Comparison of ENCODE assay signal across 17 cellular contexts in the genomic region with DNA sequence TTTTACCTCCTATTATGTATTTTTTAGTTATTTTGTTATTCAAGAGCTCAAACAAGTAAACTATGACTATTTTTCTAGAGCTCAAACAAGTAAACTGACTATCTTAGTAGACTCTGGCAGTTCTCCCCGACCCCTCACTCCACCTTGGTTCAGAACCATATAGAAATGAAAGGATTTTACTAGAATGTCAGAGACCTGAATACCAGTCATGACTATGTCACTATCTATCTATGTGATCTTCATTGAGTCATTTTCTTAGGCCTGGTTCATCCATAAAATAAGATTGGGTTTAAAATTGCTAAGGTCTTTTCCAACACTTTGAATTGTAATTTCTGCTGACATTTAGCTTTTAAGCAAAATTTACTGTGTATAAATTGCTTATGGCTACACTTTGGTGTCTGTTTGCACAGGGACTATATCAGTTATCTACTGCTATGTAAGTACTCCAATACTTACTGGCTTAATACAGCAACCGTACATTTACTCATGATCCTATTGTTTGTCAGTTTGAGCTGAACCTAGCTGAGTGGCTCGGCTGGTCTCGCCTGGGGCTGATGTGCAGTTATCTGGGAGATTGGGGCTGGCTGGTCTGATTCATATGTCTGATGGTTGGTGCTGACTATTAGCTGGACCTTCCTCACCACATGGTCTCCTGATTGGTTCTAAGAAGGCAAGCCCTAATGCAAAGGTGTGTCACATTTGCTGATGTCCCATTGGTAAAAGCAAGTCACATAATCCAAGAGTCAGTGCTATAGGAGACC. TPM values are rescaled to one million over a fixed set of nuclear protein-coding genes. Genes with fewer than 3 reads are reported as not detected.
DNase-seq lines count a peak whose midpoint lies in the region; ATAC-seq, FAIRE-seq and TF ChIP-seq lines count a peak whose summit lies in the region.
"Had no signal": no experiment of that assay in that cellular context is flagged by ENCODE, and none has a peak within 500 bp of the region (broad histone marks: within the 10 kb centered on the region; RNA-seq: fewer than 3 reads in every experiment).

No MANE protein-coding gene starts in this region.

- TF ChIP-seq POLR2A in A549 (IDR thresholded peaks at IDR 0.05; ENCODE audit: low read length): no peak

- POLR2A ChIA-PET in A549 (lab: Yijun Ruan, JAX): no interaction called here

- no peaks in the 10 kb centered on the region for H3K27me3 Mint-ChIP-seq in CD4-positive, CD25-positive, alpha-beta regulatory T cell
- H3K27me3 Mint-ChIP-seq in endothelial cell (ENCODE audit: unreplicated experiment): peaks cover 2% of the 10 kb centered on the region
- H3K27me3 Mint-ChIP-seq: activated CD4-positive, alpha-beta T cell treated with anti-CD3 and anti-CD28 coated beads, Interleukin-2, amount 10 ng/mL, durations not matched to agents 7 days and 5 days had no signal

- no peak overlapping the region for H3K4me3 ChIP-seq in A549
- no peak overlapping the region for H3K4me3 ChIP-seq in CD4-positive, CD25-positive, alpha-beta regulatory T cell (ENCODE audit: low read depth, low read length)
- no peak overlapping the region for H3K4me3 ChIP-seq in small intestine (ENCODE audit: low read depth in 1 of 2, low read length in 2 of 2)
- H3K4me3 ChIP-seq: pancreas had no signal

- no peak for TF ChIP-seq EP300 in A549 (IDR thresholded peaks at IDR 0.05)

- H3K9me3 ChIP-seq in A549 (no peaks in the 10 kb centered on the region), small intestine (ENCODE audit: control insufficient read depth, low read depth) (no peaks in the 10 kb centered on the region)
- no peaks in the 10 kb centered on the region for H3K9me3 ChIP-seq in CD4-positive, CD25-positive, alpha-beta regulatory T cell (ENCODE audit: control insufficient read depth in 2 of 2, low read length in 2 of 2)
- H3K9me3 ChIP-seq: pancreas had no signal

- CTCF ChIA-PET in A549 (lab: Yijun Ruan, JAX): interaction anchor here (1.1 to 3.0 kb wide), 2 partner anchors 37 to 64 kb away, joined by 4 to 10 read pairs; no protein-coding TSS in a partner anchor

- H3K27ac ChIP-seq in A549 (no peak overlapping the region), small intestine (ENCODE audit: low read depth in 1 of 2, low read length in 1 of 2) (no peak overlapping the region)
- peak overlapping the region; percentile 15 for H3K27ac ChIP-seq in CD4-positive, CD25-positive, alpha-beta regulatory T cell (ENCODE audit: insufficient read depth, low read length, poor library complexity, severe bottlenecking)
- H3K27ac ChIP-seq: KMS-11, pancreas had no signal

- ATAC-seq in A549: no peak
- no peak for ATAC-seq in CD4-positive, CD25-positive, alpha-beta regulatory T cell (ENCODE audit: low read depth in 2 of 2)
- ATAC-seq: pancreas had no signal

- DNase-seq in A549 (ENCODE audit: low read depth in 1 of 2, low spot score in 1 of 2): no peak
- DNase-seq in CD4-positive, CD25-positive, alpha-beta regulatory T cell: no peak
- peak; percentile 20 for DNase-seq in M059J (ENCODE audit: low read depth)
- no peak for DNase-seq in endothelial cell (ENCODE audit: low spot score)
- DNase-seq in pons (ENCODE audit: low spot score): no peak
- DNase-seq in small intestine: no peak
- DNase-seq in NCI-H446 (lab: John Stamatoyannopoulos, UW): no peak
- DNase-seq: activated CD4-positive, alpha-beta T cell treated with anti-CD3 and anti-CD28 coated beads, Interleukin-2, amount 10 ng/mL, durations not matched to agents 7 days and 5 days; central memory CD4-positive, alpha-beta T cell; effector CD4-positive, alpha-beta T cell; NCI-H1048; NCI-H69; pancreas; stimulated activated CD4-positive, alpha-beta T cell treated with anti-CD3 and anti-CD28 coated beads, Interleukin-4, amount 100 ng/mL, for 1 hour; T-helper 9 cell had no signal

- peaks cover 39% of the 10 kb centered on the region for H3K36me3 ChIP-seq in CD4-positive, CD25-positive, alpha-beta regulatory T cell (ENCODE audit: control insufficient read depth, insufficient read depth, low read length)
- peaks cover 0 to 5% of the 10 kb centered on the region in 2 donors for H3K36me3 ChIP-seq in small intestine (ENCODE audit: control insufficient read depth in 2 of 2, insufficient read depth in 2 of 2, low read length in 2 of 2)

- FAIRE-seq in A549 (lab: Jason Lieb, UNC) (no peak), small intestine (lab: Jason Lieb, UNC) (no peak)
- FAIRE-seq: D721Med, pancreas had no signal

- peaks cover 48 to 92% (median 63%) of the 10 kb centered on the region in 4 donors for H3K4me1 Mint-ChIP-seq in CD4-positive, CD25-positive, alpha-beta regulatory T cell
- peaks cover 56% of the 10 kb centered on the region for H3K4me1 Mint-ChIP-seq in endothelial cell (ENCODE audit: unreplicated experiment)

- TF ChIP-seq CTCF in A549 (IDR thresholded peaks at IDR 0.05): no peak
- TF ChIP-seq CTCF in endothelial cell (IDR thresholded peaks at IDR 0.05; ENCODE audit: unreplicated experiment): no peak

- H3K4me2 ChIP-seq in A549: no peak overlapping the region
- H3K4me2 ChIP-seq: KMS-11 had no signal

- H3K9me3 Mint-ChIP-seq in CD4-positive, CD25-positive, alpha-beta regulatory T cell: no peaks in the 10 kb centered on the region
- H3K9me3 Mint-ChIP-seq in endothelial cell (ENCODE audit: unreplicated experiment): no peaks in the 10 kb centered on the region
- H3K9me3 Mint-ChIP-seq: activated CD4-positive, alpha-beta T cell treated with anti-CD3 and anti-CD28 coated beads, Interleukin-2, amount 10 ng/mL, durations not matched to agents 7 days and 5 days had no signal

- peak overlapping the region; percentile 82 to 94 (median 84) for H3K27ac Mint-ChIP-seq in CD4-positive, CD25-positive, alpha-beta regulatory T cell
- peak overlapping the region; percentile 97 for H3K27ac Mint-ChIP-seq in endothelial cell (ENCODE audit: unreplicated experiment)
- H3K27ac Mint-ChIP-seq: activated CD4-positive, alpha-beta T cell treated with anti-CD3 and anti-CD28 coated beads, Interleukin-2, amount 10 ng/mL, durations not matched to agents 7 days and 5 days had no signal

- H3K4me3 Mint-ChIP-seq in CD4-positive, CD25-positive, alpha-beta regulatory T cell: peak overlapping the region in 3 of 4 donors; percentile 4 to 48 (median 34)
- H3K4me3 Mint-ChIP-seq in endothelial cell (ENCODE audit: unreplicated experiment): no peak overlapping the region
- H3K4me3 Mint-ChIP-seq: activated CD4-positive, alpha-beta T cell treated with anti-CD3 and anti-CD28 coated beads, Interleukin-2, amount 10 ng/mL, durations not matched to agents 7 days and 5 days had no signal

- H3K36me3 Mint-ChIP-seq in CD4-positive, CD25-positive, alpha-beta regulatory T cell: peaks cover 45% of the 10 kb centered on the region
- peaks cover 14% of the 10 kb centered on the region for H3K36me3 Mint-ChIP-seq in endothelial cell (ENCODE audit: low read depth, unreplicated experiment)

- over 99% methylated on average over 4 of the region's 4 CpGs for WGBS in A549 (ENCODE audit: missing lambda C conversion rate)
- WGBS in small intestine, 3 donors: 93 to 98% (median 96%) methylated on average over 4 of the region's 4 CpGs

- H3K27me3 ChIP-seq in CD4-positive, CD25-positive, alpha-beta regulatory T cell (ENCODE audit: control insufficient read depth, insufficient read depth, low read length): no peaks in the 10 kb centered on the region
- no peaks in the 10 kb centered on the region for H3K27me3 ChIP-seq in small intestine (ENCODE audit: control insufficient read depth in 2 of 2, insufficient read depth in 2 of 2, low read length in 2 of 2)
- H3K27me3 ChIP-seq: pancreas had no signal

- no peak for TF ChIP-seq RAD21 in A549 (conservative IDR thresholded peaks at IDR 0.05 in 1 of 2, IDR thresholded peaks at IDR 0.05 in 1 of 2)

- H3K4me1 ChIP-seq in A549: peaks cover 12% of the 10 kb centered on the region; the same call in 2 of the 3 replicates
- H3K4me1 ChIP-seq in CD4-positive, CD25-positive, alpha-beta regulatory T cell (ENCODE audit: control insufficient read depth, insufficient read depth, low read length, poor library complexity, severe bottlenecking): peaks cover 72% of the 10 kb centered on the region
- H3K4me1 ChIP-seq in small intestine (ENCODE audit: control insufficient read depth in 2 of 2, insufficient read depth in 1 of 2, low read depth in 1 of 2, low read length in 1 of 2): no peaks in the 10 kb centered on the region

TF ChIP-seq in A549, 52 proteins besides CTCF, POLR2A, EP300 and RAD21:
- TF ChIP-seq CBX2 (IDR thresholded peaks at IDR 0.05; ENCODE audit: borderline replicate concordance, low read depth) (no peak), MAFK (IDR thresholded peaks at IDR 0.05; ENCODE audit: partially characterized antibody) (peak; percentile 63), MAZ (IDR thresholded peaks at IDR 0.05; ENCODE audit: borderline replicate concordance, low read depth, low read length) (no peak), ESRRA (IDR thresholded peaks at IDR 0.05; ENCODE audit: borderline replicate concordance, low read length) (no peak), HOXA7 (CRISPR knock-in tag; IDR thresholded peaks at IDR 0.05) (no peak)

RNA-seq across cellular contexts. Expression of gene RASA2, which starts 37.0 kb away (rescaled TPM):
- polyA plus RNA-seq in A549 (2011; rRNA removed) (9.2 and 12.0 TPM in 2 replicates), A549 (2017; fragmentation: RNase III; extraction: RNeasy Plus Mini Kit Qiagen cat#74134 plus additional on column Dnase treatment) (5.0 to 6.8 TPM (median 6.7 TPM) in 3 replicates), small intestine (1 to 10 TPM; 3.8 to 4.9 (median 3.9) TPM)
- 2.0 and 2.1 TPM in 2 replicates for polyA plus RNA-seq in A549 (2012; cell fraction: cytosol; rRNA removed)
- 2.7 and 3.1 TPM in 2 replicates for polyA plus RNA-seq in A549 (2012; cell fraction: nucleus; rRNA removed)
- polyA minus RNA-seq in A549 (2011; rRNA and poly(A)+ RNA removed): 4.9 and 7.9 TPM in 2 replicates
- 93.5 TPM for total RNA-seq in CD4-positive, CD25-positive, alpha-beta regulatory T cell
- 10 to 100 TPM; 46.5 to 72.5 (median 56.6) TPM for polyA plus RNA-seq in CD4-positive, CD25-positive, alpha-beta regulatory T cell
- total RNA-seq in M059J (2014; rRNA removed; shearing (Covaris generic)): 16.4 and 20.8 TPM in 2 replicates
- total RNA-seq in endothelial cell (ENCODE audit: unreplicated experiment): 32.5 TPM
